ENCODE assay signal across 8 cellular contexts in the genomic region with DNA sequence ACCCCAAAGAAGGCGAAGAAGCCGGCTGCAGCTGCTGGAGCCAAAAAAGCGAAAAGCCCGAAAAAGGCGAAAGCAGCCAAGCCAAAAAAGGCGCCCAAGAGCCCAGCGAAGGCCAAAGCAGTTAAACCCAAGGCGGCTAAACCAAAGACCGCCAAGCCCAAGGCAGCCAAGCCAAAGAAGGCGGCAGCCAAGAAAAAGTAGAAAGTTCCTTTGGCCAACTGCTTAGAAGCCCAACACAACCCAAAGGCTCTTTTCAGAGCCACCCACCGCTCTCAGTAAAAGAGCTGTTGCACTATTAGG.
DNase-seq lines count a peak whose midpoint lies in the region; ATAC-seq and TF ChIP-seq lines count a peak whose summit lies in the region.

No MANE protein-coding gene starts in this region.

- no peaks in the 10 kb centered on the region for H3K9me3 Mint-ChIP-seq in CD8-positive, alpha-beta T cell
- no peaks in the 10 kb centered on the region for H3K9me3 Mint-ChIP-seq in chondrocyte (ENCODE audit: low read depth)

- peak overlapping the region; percentile 51 for H3K4me3 ChIP-seq in CD8-positive, alpha-beta T cell (ENCODE audit: low read depth, low read length)
- peak overlapping the region; percentile 67 for H3K4me3 ChIP-seq in Jurkat, Clone E6-1 (ENCODE audit: low read length)
- peak overlapping the region; percentile 86 for H3K4me3 ChIP-seq in mononuclear cell (ENCODE audit: low read length)

- no peaks in the 10 kb centered on the region for H3K27me3 Mint-ChIP-seq in CD8-positive, alpha-beta T cell (ENCODE audit: low read depth)
- no peaks in the 10 kb centered on the region for H3K27me3 Mint-ChIP-seq in chondrocyte (ENCODE audit: low read depth)

- peaks cover 37% of the 10 kb centered on the region for H3K4me1 Mint-ChIP-seq in CD8-positive, alpha-beta T cell (ENCODE audit: low read depth)
- H3K4me1 Mint-ChIP-seq in chondrocyte (ENCODE audit: low read depth), result peaks cover 40% of the 10 kb centered on the region

- intact Hi-C loops in CD8-positive, alpha-beta T cell (cut with DNase I, micrococcal nuclease), result loop anchor here (1.0 to 10.0 kb wide), 11 partner anchors 32 to 1318 kb away; a partner anchor contains a TSS

- ATAC-seq in CD8-positive, alpha-beta T cell, result no peak
- no peak for ATAC-seq in HG02938 (IDR thresholded peaks at IDR 0.05; ENCODE audit: unreplicated experiment)

- CTCF ChIA-PET in CD8-positive, alpha-beta T cell (lab: Charles Lee), result interaction anchor here (1.0 to 5.2 kb wide), 9 partner anchors 12 to 132 kb away, joined by 3 to 62 read pairs (median 4); a partner anchor contains a TSS

- no peaks in the 10 kb centered on the region for H3K27me3 ChIP-seq in CD8-positive, alpha-beta T cell (ENCODE audit: insufficient read depth, low read length)
- H3K27me3 ChIP-seq in mononuclear cell (ENCODE audit: insufficient read depth, low read length), result no peaks in the 10 kb centered on the region

- peak overlapping the region; percentile 98 for H3K27ac Mint-ChIP-seq in CD8-positive, alpha-beta T cell
- H3K27ac Mint-ChIP-seq in chondrocyte (ENCODE audit: unreplicated experiment), result peak overlapping the region; percentile 99

- peaks cover 22% of the 10 kb centered on the region for H3K36me3 Mint-ChIP-seq in CD8-positive, alpha-beta T cell
- no peaks in the 10 kb centered on the region for H3K36me3 Mint-ChIP-seq in chondrocyte (ENCODE audit: low read depth)

- peak overlapping the region; percentile 98 for H3K27ac ChIP-seq in CD8-positive, alpha-beta T cell (ENCODE audit: low read depth, low read length)

- H3K36me3 ChIP-seq in CD8-positive, alpha-beta T cell (ENCODE audit: insufficient read depth, low read length), result no peaks in the 10 kb centered on the region

- peaks cover 20% of the 10 kb centered on the region for H3K4me1 ChIP-seq in CD8-positive, alpha-beta T cell (ENCODE audit: insufficient read depth, low read length)
- peaks cover 39% of the 10 kb centered on the region for H3K4me1 ChIP-seq in mononuclear cell (ENCODE audit: insufficient read depth, low read length)

- DNase-seq in CD8-positive, alpha-beta T cell, result no peak
- no peak for DNase-seq in Jurkat, Clone E6-1 (ENCODE audit: low read depth, low spot score)
- DNase-seq in chondrocyte (ENCODE audit: low spot score) (no peak), NCI-H2171 treated with DMSO at 0.1 percent for 48 hours (lab: John Stamatoyannopoulos, UW) (no peak), SHP77 treated with DMSO at 0.1 percent for 48 hours (lab: John Stamatoyannopoulos, UW) (no peak), GDM1 (lab: John Stamatoyannopoulos, UW) (no peak)

- no peaks in the 10 kb centered on the region for H3K9me3 ChIP-seq in CD8-positive, alpha-beta T cell (ENCODE audit: low read length)
- no peaks in the 10 kb centered on the region for H3K9me3 ChIP-seq in mononuclear cell (ENCODE audit: low read depth, low read length)

- POLR2A ChIA-PET in CD8-positive, alpha-beta T cell (lab: Charles Lee), result interaction anchor here (0.6 to 10.2 kb wide), 50 partner anchors 9 to 1737 kb away, joined by 3 to 1910 read pairs (median 27); a partner anchor contains a TSS

- peak overlapping the region; percentile 94 for H3K4me3 Mint-ChIP-seq in CD8-positive, alpha-beta T cell
- peak overlapping the region; percentile 78 for H3K4me3 Mint-ChIP-seq in chondrocyte (ENCODE audit: unreplicated experiment)

- TF ChIP-seq CTCF in CD8-positive, alpha-beta T cell (IDR thresholded peaks at IDR 0.05), result no peak
- TF ChIP-seq CTCF in chondrocyte (IDR thresholded peaks at IDR 0.05), result no peak
